11 cellular contexts compared by ENCODE assay signal in genomic region chr6:24927985-24928735, GRCh38. TPM values are rescaled to one million over a fixed set of nuclear protein-coding genes. Genes with fewer than 3 reads are reported as not detected.
DNase-seq lines count a peak whose midpoint lies in the region; ATAC-seq and TF ChIP-seq lines count a peak whose summit lies in the region.
"Had no signal": no experiment of that assay in that cellular context is flagged by ENCODE, and none has a peak within 500 bp of the region (broad histone marks: within the 10 kb centered on the region; RNA-seq: fewer than 3 reads in every experiment).

No MANE protein-coding gene starts in this region.

- peak overlapping the region; percentile 84 to 89 for H3K27ac Mint-ChIP-seq in natural killer cell treated with Interleukin-12 subunit alpha and Interleukin-12 subunit beta and Interleukin-15 and Interleukin-18, amount 100 ng/mL, for 72 hours

- H3K4me3 ChIP-seq in sigmoid colon (no peak overlapping the region), SJCRH30 (no peak overlapping the region), H7 (ENCODE audit: insufficient read depth, low read depth, low read length) (no peak overlapping the region)

- peak overlapping the region; percentile 83 for H3K4me3 Mint-ChIP-seq in natural killer cell treated with Interleukin-12 subunit alpha and Interleukin-12 subunit beta and Interleukin-15 and Interleukin-18, amount 100 ng/mL, for 72 hours
- H3K4me3 Mint-ChIP-seq: neural crest cell had no signal

- TF ChIP-seq CTCF in sigmoid colon (IDR thresholded peaks at IDR 0.05), result no peak

- TF ChIP-seq EP300 in sigmoid colon (IDR thresholded peaks at IDR 0.05), result no peak

- WGBS in sigmoid colon, 2 donors, result 61 to 79% methylated on average over 6 of the region's 6 CpGs

- no peaks in the 10 kb centered on the region for H3K27me3 Mint-ChIP-seq in natural killer cell treated with Interleukin-12 subunit alpha and Interleukin-12 subunit beta and Interleukin-15 and Interleukin-18, amount 100 ng/mL, for 72 hours

- H3K27me3 ChIP-seq in sigmoid colon, result no peaks in the 10 kb centered on the region
- no peaks in the 10 kb centered on the region for H3K27me3 ChIP-seq in SJCRH30
- H3K27me3 ChIP-seq in H7 (ENCODE audit: control insufficient read depth, insufficient read depth, low read length), result no peaks in the 10 kb centered on the region

- peaks cover 6% of the 10 kb centered on the region for H3K9me3 Mint-ChIP-seq in natural killer cell treated with Interleukin-12 subunit alpha and Interleukin-12 subunit beta and Interleukin-15 and Interleukin-18, amount 100 ng/mL, for 72 hours

- no peaks in the 10 kb centered on the region for H3K9me3 ChIP-seq in KOPT-K1 (ENCODE audit: insufficient read depth, low read length, poor library complexity, severe bottlenecking)
- no peaks in the 10 kb centered on the region for H3K9me3 ChIP-seq in sigmoid colon
- H3K9me3 ChIP-seq in SJCRH30 (replicated peaks), result no peaks in the 10 kb centered on the region

- peak; percentile 67 for DNase-seq in COLO829 (ENCODE audit: low spot score)
- peak; percentile 50 for DNase-seq in amniotic epithelial cell (ENCODE audit: low read depth)
- no peak for DNase-seq in natural killer cell treated with Interleukin-12 subunit alpha and Interleukin-12 subunit beta and Interleukin-15 and Interleukin-18, amount 100 ng/mL, for 72 hours (ENCODE audit: low spot score)
- no peak for DNase-seq in sigmoid colon
- DNase-seq in SJCRH30, result no peak
- no peak for DNase-seq in H7
- DNase-seq: NCI-H1048; NCI-H748 treated with DMSO at 0.1 percent for 48 hours; stimulated activated naive CD4-positive, alpha-beta T cell had no signal

- ATAC-seq in natural killer cell treated with Interleukin-12 subunit alpha and Interleukin-12 subunit beta and Interleukin-15 and Interleukin-18, amount 100 ng/mL, for 72 hours, result no peak

- no peak for TF ChIP-seq POLR2A in sigmoid colon (IDR thresholded peaks at IDR 0.05)

- H3K36me3 ChIP-seq in KOPT-K1 (ENCODE audit: insufficient read depth, low read length) (no peaks in the 10 kb centered on the region), sigmoid colon (no peaks in the 10 kb centered on the region), SJCRH30 (no peaks in the 10 kb centered on the region), H7 (replicated peaks; ENCODE audit: control insufficient read depth, insufficient read depth, low read length) (no peaks in the 10 kb centered on the region)

- H3K4me1 ChIP-seq in sigmoid colon, result peaks cover 0 to 45% (median 29%) of the 10 kb centered on the region in 4 donors
- peaks cover 12% of the 10 kb centered on the region; the same call in 1 of the 2 replicates for H3K4me1 ChIP-seq in SJCRH30

- H3K27ac ChIP-seq in KOPT-K1 (ENCODE audit: low read depth, low read length, poor library complexity, severe bottlenecking) (peak overlapping the region; percentile 89), sigmoid colon (peak overlapping the region in 1 of 4 donors; percentile 34), SJCRH30 (no peak overlapping the region)

- intact Hi-C loops in sigmoid colon (cut with DNase I), result no loop called here

- H3K36me3 Mint-ChIP-seq in natural killer cell treated with Interleukin-12 subunit alpha and Interleukin-12 subunit beta and Interleukin-15 and Interleukin-18, amount 100 ng/mL, for 72 hours, result peaks cover 18% of the 10 kb centered on the region

- H3K4me1 Mint-ChIP-seq in natural killer cell treated with Interleukin-12 subunit alpha and Interleukin-12 subunit beta and Interleukin-15 and Interleukin-18, amount 100 ng/mL, for 72 hours (ENCODE audit: low read depth in 2 of 2), result peaks cover 60 to 92% of the 10 kb centered on the region in 2 donors

RNA-seq across cellular contexts. Expression of gene RIPOR2, which starts 7.6 kb away (rescaled TPM):
- total RNA-seq in natural killer cell treated with Interleukin-12 subunit alpha and Interleukin-12 subunit beta and Interleukin-15 and Interleukin-18, amount 100 ng/mL, for 72 hours, result 10 to 100 TPM; 58.7 to 88.4 TPM
- total RNA-seq in sigmoid colon, result 10 to 100 TPM in 1 of 4 donors, 1 to 10 TPM in 3; 6.1 to 10.9 (median 6.7) TPM
- polyA plus RNA-seq in sigmoid colon, result 10 to 100 TPM in 1 of 3 donors, 1 to 10 TPM in 2; 1.6 to 29.7 (median 1.8) TPM
- total RNA-seq in SJCRH30 (2014; rRNA removed; shearing (Covaris generic)), result 3.0 and 3.9 TPM in 2 replicates
- total RNA-seq in H7 (2014; rRNA removed; shearing (Covaris generic)), result 0.22 and 0.31 TPM in 2 replicates

Comparison
In these comparisons a context has a peak if more than half of its experiments do, and no peak if none do; other contexts are left out.
1. DNase-seq: peak in COLO829 (single experiment) and amniotic epithelial cell (single experiment); none in natural killer cell treated with Interleukin-12 subunit alpha and Interleukin-12 subunit beta and Interleukin-15 and Interleukin-18, amount 100 ng/mL, for 72 hours (single experiment), sigmoid colon (single experiment), SJCRH30 (0 of 2) and H7 (single experiment).
2. RNA of gene RIPOR2, which starts 7.6 kb away (total RNA-seq): 58.7 to 88.4 TPM in natural killer cell treated with Interleukin-12 subunit alpha and Interleukin-12 subunit beta and Interleukin-15 and Interleukin-18, amount 100 ng/mL, for 72 hours; 6.1 to 10.9 TPM in sigmoid colon, 3.0 to 3.9 TPM in SJCRH30 and 0.22 to 0.31 TPM in H7; every median in the first group is over 4 times any median in the second.